ENCODE assay signal across 16 cellular contexts in genomic region chr16:3882531-3882930, GRCh38. TPM values are rescaled to one million over a fixed set of nuclear protein-coding genes. Genes with fewer than 3 reads are reported as not detected.
DNase-seq lines count a peak whose midpoint lies in the region; ATAC-seq and TF ChIP-seq lines count a peak whose summit lies in the region.
"Had no signal": no experiment of that assay in that cellular context is flagged by ENCODE, and none has a peak within 500 bp of the region (broad histone marks: within the 10 kb centered on the region; RNA-seq: fewer than 3 reads in every experiment).

No MANE protein-coding gene starts in this region.

- intact Hi-C loops in activated B cell treated with CpG ODN at 0.5 μM for 24 hours (cut with micrococcal nuclease), result loop anchor here (5.0 kb wide), 1 partner anchor 355 kb away; no protein-coding TSS in a partner anchor

- no peak for DNase-seq in stimulated activated naive CD8-positive, alpha-beta T cell treated with anti-CD3 and anti-CD28 coated beads, Interleukin-15, Interleukin-2, amounts not matched to agents 100 U/mL and 50 U/mL, for 24 hours
- DNase-seq in activated B cell treated with CpG ODN at 0.5 μM for 24 hours, result no peak
- no peak for DNase-seq in immature natural killer cell
- DNase-seq in RPMI8226, result no peak
- DNase-seq in NCI-H345 (lab: John Stamatoyannopoulos, UW), result no peak
- DNase-seq: DND-41, heart right ventricle, kidney glomerular epithelial cell, mucosa of descending colon, NCI-H187 treated with DMSO at 0.1 percent for 48 hours, NCI-H69, T1000, testis had no signal

- peaks cover 9% of the 10 kb centered on the region for H3K27me3 Mint-ChIP-seq in stimulated activated naive CD8-positive, alpha-beta T cell treated with anti-CD3 and anti-CD28 coated beads, Interleukin-15, Interleukin-2, amounts not matched to agents 100 ng/mL and 50 ng/mL, for 24 hours
- H3K27me3 Mint-ChIP-seq in activated B cell treated with CpG ODN at 0.5 μM for 24 hours, result peaks cover 5% of the 10 kb centered on the region
- H3K27me3 Mint-ChIP-seq in immature natural killer cell (ENCODE audit: low read depth in 3 of 3), result peaks cover 13 to 29% (median 19%) of the 10 kb centered on the region in 3 donors

- H3K27ac Mint-ChIP-seq in stimulated activated naive CD8-positive, alpha-beta T cell treated with anti-CD3 and anti-CD28 coated beads, Interleukin-15, Interleukin-2, amounts not matched to agents 100 ng/mL and 50 ng/mL, for 24 hours, result peak overlapping the region; percentile 84
- H3K27ac Mint-ChIP-seq in activated B cell treated with CpG ODN at 0.5 μM for 24 hours (peak overlapping the region; percentile 42), immature natural killer cell (peak overlapping the region in 2 of 6 donors; percentile 17 to 60)

- peaks cover 4% of the 10 kb centered on the region for H3K9me3 Mint-ChIP-seq in stimulated activated naive CD8-positive, alpha-beta T cell treated with anti-CD3 and anti-CD28 coated beads, Interleukin-15, Interleukin-2, amounts not matched to agents 100 ng/mL and 50 ng/mL, for 24 hours
- H3K9me3 Mint-ChIP-seq in activated B cell treated with CpG ODN at 0.5 μM for 24 hours (no peaks in the 10 kb centered on the region), immature natural killer cell (no peaks in the 10 kb centered on the region)

- no peak for TF ChIP-seq CTCF in activated B cell treated with CpG ODN at 0.5 μM for 24 hours (IDR thresholded peaks at IDR 0.05)

- CTCF ChIA-PET in activated B cell treated with CpG ODN at 0.5 μM for 24 hours (lab: Charles Lee), result interaction anchor here (0.6 kb wide), 1 partner anchor 879 kb away, joined by 3 read pairs; no protein-coding TSS in a partner anchor

- peaks cover 17% of the 10 kb centered on the region for H3K36me3 Mint-ChIP-seq in stimulated activated naive CD8-positive, alpha-beta T cell treated with anti-CD3 and anti-CD28 coated beads, Interleukin-15, Interleukin-2, amounts not matched to agents 100 ng/mL and 50 ng/mL, for 24 hours (ENCODE audit: low read depth)
- H3K36me3 Mint-ChIP-seq in activated B cell treated with CpG ODN at 0.5 μM for 24 hours (ENCODE audit: low read depth) (peaks cover 16% of the 10 kb centered on the region), immature natural killer cell (peaks cover 0 to 2% (median 0%) of the 10 kb centered on the region in 3 donors)

- no peak for ATAC-seq in stimulated activated naive CD8-positive, alpha-beta T cell treated with anti-CD3 and anti-CD28 coated beads, Interleukin-15, Interleukin-2, amounts not matched to agents 100 U/mL and 50 U/mL, for 24 hours
- no peak for ATAC-seq in activated B cell treated with CpG ODN at 0.5 μM for 24 hours (ENCODE audit: low read depth)
- ATAC-seq in activated CD4-positive, CD25-positive, alpha-beta regulatory T cell treated with anti-CD3 and anti-CD28 coated beads, Interleukin-2, amount 50 U/mL, for 24 hours, result no peak
- ATAC-seq: HCT116, heart right ventricle, mucosa of descending colon had no signal

- POLR2A ChIA-PET in activated B cell treated with CpG ODN at 0.5 μM for 24 hours (lab: Charles Lee), result no interaction called here

- peak overlapping the region; percentile 76 for H3K4me3 Mint-ChIP-seq in stimulated activated naive CD8-positive, alpha-beta T cell treated with anti-CD3 and anti-CD28 coated beads, Interleukin-15, Interleukin-2, amounts not matched to agents 100 ng/mL and 50 ng/mL, for 24 hours
- H3K4me3 Mint-ChIP-seq in activated B cell treated with CpG ODN at 0.5 μM for 24 hours (peak overlapping the region; percentile 75), immature natural killer cell (peak overlapping the region in 4 of 5 donors; percentile 40 to 84 (median 72))

- H3K4me1 Mint-ChIP-seq in stimulated activated naive CD8-positive, alpha-beta T cell treated with anti-CD3 and anti-CD28 coated beads, Interleukin-15, Interleukin-2, amounts not matched to agents 100 ng/mL and 50 ng/mL, for 24 hours (ENCODE audit: low read depth), result peaks cover 28% of the 10 kb centered on the region
- H3K4me1 Mint-ChIP-seq in activated B cell treated with CpG ODN at 0.5 μM for 24 hours (peaks cover 24% of the 10 kb centered on the region), immature natural killer cell (peaks cover 26 to 29% of the 10 kb centered on the region in 2 donors)

RNA-seq across cellular contexts. Expression of gene CREBBP, which starts 2.0 kb away (rescaled TPM):
- 110 and 131 TPM in 2 replicates for total RNA-seq in activated B cell treated with CpG ODN at 0.5 μM for 24 hours
- 10 to 100 TPM in 1 of 3 donors, 1 to 10 TPM in 1, under 1 TPM in 1; 0.27 to 23.8 (median 3.9) TPM for polyA plus RNA-seq in immature natural killer cell
